In the genomic region with DNA sequence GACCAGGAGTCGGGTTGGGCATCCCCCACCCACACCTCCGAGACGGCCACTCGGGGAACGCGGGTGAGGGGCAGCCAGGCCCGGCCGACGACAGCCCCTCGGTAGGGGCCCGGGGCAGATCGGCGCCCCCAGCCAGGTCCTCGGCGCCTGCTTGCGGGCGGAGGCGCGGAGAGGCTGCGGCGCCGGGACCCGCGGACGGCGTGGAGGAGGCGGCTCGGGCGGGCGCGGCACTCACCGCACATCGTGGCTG, we compare ENCODE assay signal across 8 cellular contexts. TPM values are rescaled to one million over a fixed set of nuclear protein-coding genes. Genes with fewer than 3 reads are reported as not detected.
DNase-seq lines count a peak whose midpoint lies in the region; ATAC-seq and TF ChIP-seq lines count a peak whose summit lies in the region.

No MANE protein-coding gene starts in this region.

- no peak for TF ChIP-seq POLR2A in tibial nerve (IDR thresholded peaks at IDR 0.05)

- TF ChIP-seq CTCF in heart right ventricle (IDR thresholded peaks at IDR 0.05) (no peak), tibial nerve (IDR thresholded peaks at IDR 0.05) (no peak)

- H3K36me3 Mint-ChIP-seq in T-helper 17 cell (ENCODE audit: low read depth) = peaks cover 2% of the 10 kb centered on the region

- peak overlapping the region; percentile 70 for H3K4me3 Mint-ChIP-seq in T-helper 17 cell

- in situ Hi-C loops in KBM-7 (cut with MboI; ENCODE audit: low pct_unique_long_range_greater_than_20kb, low sequenced_read_pairs) = no loop called here

- intact Hi-C loops in heart right ventricle (cut with DNase I) = no loop called here
- intact Hi-C loops in cardiac septum (cut with DNase I) = no loop called here
- intact Hi-C loops in left colon (cut with DNase I, micrococcal nuclease) = no loop called here

- H3K9me3 ChIP-seq in heart right ventricle (no peaks in the 10 kb centered on the region), T-helper 17 cell (ENCODE audit: control insufficient read depth, low read length, poor library complexity, severe bottlenecking) (no peaks in the 10 kb centered on the region), tibial nerve (no peaks in the 10 kb centered on the region)

- peak overlapping the region; percentile 47 to 72 (median 62) for H3K4me3 ChIP-seq in heart right ventricle
- peak overlapping the region; percentile 57 to 99 (median 76) for H3K4me3 ChIP-seq in tibial nerve

- ATAC-seq in heart right ventricle = peak in 3 of 8 donors; percentile 2 to 25 (median 25)
- peak; percentile 30 for ATAC-seq in T-helper 17 cell
- peak; percentile 40 for ATAC-seq in left colon
- no peak for ATAC-seq in HG03342 (IDR thresholded peaks at IDR 0.05; ENCODE audit: unreplicated experiment)
- no peak for ATAC-seq in HG02840 (IDR thresholded peaks at IDR 0.05; ENCODE audit: low FRiP score, unreplicated experiment)

- DNase-seq in heart right ventricle = no peak
- DNase-seq in cardiac septum (ENCODE audit: low spot score) = no peak
- no peak for DNase-seq in T-helper 17 cell
- DNase-seq in left colon = peak in 1 of 2 donors; percentile 21
- DNase-seq in tibial nerve (ENCODE audit: low spot score in 2 of 2) = no peak
- DNase-seq in KBM-7 = no peak

- 0% methylated on average over 33 of the region's 33 CpGs for WGBS in heart right ventricle, 2 donors
- WGBS in tibial nerve, 2 donors = 0 to 2% methylated on average over 4 to 25 of the region's 33 CpGs

- H3K4me1 Mint-ChIP-seq in T-helper 17 cell = peaks cover 7% of the 10 kb centered on the region

- H3K36me3 ChIP-seq in heart right ventricle (no peaks in the 10 kb centered on the region), tibial nerve (no peaks in the 10 kb centered on the region)

- H3K4me1 ChIP-seq in heart right ventricle (peaks cover 4 to 44% (median 22%) of the 10 kb centered on the region in 9 donors), tibial nerve (peaks cover 0 to 45% (median 4%) of the 10 kb centered on the region in 4 donors)

- H3K27me3 Mint-ChIP-seq in T-helper 17 cell = peaks cover 45% of the 10 kb centered on the region

- H3K27ac Mint-ChIP-seq in T-helper 17 cell = no peak overlapping the region

- no peak for TF ChIP-seq EP300 in tibial nerve (IDR thresholded peaks at IDR 0.05)

- H3K27me3 ChIP-seq in heart right ventricle (peaks cover 0 to 73% (median 34%) of the 10 kb centered on the region in 7 donors), tibial nerve (peaks cover 0 to 6% of the 10 kb centered on the region in 2 donors)

- H3K27ac ChIP-seq in heart right ventricle (peak overlapping the region in 9 of 10 donors; percentile 52 to 81 (median 76)), tibial nerve (peak overlapping the region; percentile 66 to 92 (median 72))

RNA-seq across cellular contexts. Expression of a gene that starts 0.2 kb away (rescaled TPM):
- total RNA-seq in heart right ventricle (10 to 100 TPM in 4 of 10 donors, 1 to 10 TPM in 6; 2.5 to 19.4 (median 4.4) TPM), cardiac septum (12.9 TPM), T-helper 17 cell (1 to 10 TPM in 1 of 2 donors, under 1 TPM in 1; 0.80 to 2.1 TPM), left colon (1 to 10 TPM; 1.5 to 2.8 TPM), tibial nerve (10 to 100 TPM; 36.1 to 64.5 (median 49.2) TPM)
- polyA plus RNA-seq in heart right ventricle = 10 to 100 TPM in 1 of 2 donors, 1 to 10 TPM in 1; 9.3 to 12.7 TPM

Comparison
In these comparisons a context has a peak if more than half of its experiments do, and no peak if none do; other contexts are left out.
1. ATAC-seq: peak in T-helper 17 cell (single experiment) and left colon (single experiment); none in HG03342 (single experiment) and HG02840 (single experiment).